In the genomic region with DNA sequence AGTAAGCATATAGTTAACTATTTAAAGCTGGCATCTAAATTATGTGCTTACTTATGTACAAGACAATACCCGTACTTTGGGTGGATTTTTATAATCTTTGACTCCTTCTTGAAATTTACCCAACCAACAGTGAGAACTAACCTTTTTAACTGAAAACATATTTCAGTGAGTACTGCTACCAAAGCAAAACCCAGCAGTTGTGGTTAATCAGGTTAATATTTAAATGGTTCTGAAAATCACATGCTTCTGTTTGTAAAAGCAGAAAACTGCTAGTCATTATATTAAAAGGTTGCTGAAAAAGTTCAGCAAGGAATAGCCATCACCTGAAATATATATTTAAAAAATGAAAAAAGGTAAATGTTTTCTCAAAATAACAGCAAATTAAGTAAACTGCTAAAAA, we compare ENCODE assay signal across 1 cellular context.
TF ChIP-seq lines count a peak whose summit lies in the region.

No MANE protein-coding gene starts in this region.

TF ChIP-seq in GM12878, 131 proteins besides CTCF, POLR2A, EP300 and RAD21:
- TF ChIP-seq RAD51 (IDR thresholded peaks at IDR 0.05): peak; percentile 49
- no peak for TF ChIP-seq ZNF274 (IDR thresholded peaks at IDR 0.05; ENCODE audit: insufficient read depth, insufficient read length)
